26 cellular contexts compared by ENCODE assay signal in genomic region chr6:44291841-44292240, GRCh38. TPM values are rescaled to one million over a fixed set of nuclear protein-coding genes. Genes with fewer than 3 reads are reported as not detected.
DNase-seq lines count a peak whose midpoint lies in the region; ATAC-seq, FAIRE-seq and TF ChIP-seq lines count a peak whose summit lies in the region.
"Had no signal": no experiment of that assay in that cellular context is flagged by ENCODE, and none has a peak within 500 bp of the region (broad histone marks: within the 10 kb centered on the region; RNA-seq: fewer than 3 reads in every experiment).

No MANE protein-coding gene starts in this region.

- no peak overlapping the region for H3K18ac ChIP-seq in H1 (ENCODE audit: extremely low read depth, low read length)

- DNase-seq in RWPE2 (ENCODE audit: low spot score) (no peak), WERI-Rb-1 (peak; percentile 19), H1 (ENCODE audit: low read depth in 1 of 2, low spot score in 2 of 2) (no peak), occipital lobe (lab: John Stamatoyannopoulos, UW) (no peak), Right ventricle myocardium superior (no peak)
- DNase-seq: AML-193; CD4-positive, alpha-beta T cell; HFFc6; Kasumi-1; NCI-H1105; NCI-H1436 treated with DMSO at 0.1 percent for 48 hours; NCI-H187 treated with DMSO at 0.1 percent for 48 hours; NCI-H2107; NCI-H524; NCI-H774; PC-9; SHP77 had no signal

- no peak overlapping the region for H2BK20ac ChIP-seq in H1 (ENCODE audit: low read length)

- CTCF ChIA-PET in H1 (lab: Charles Lee; ENCODE audit: partially characterized antibody) = interaction anchor here (0.8 to 6.2 kb wide), 10 partner anchors 8 to 47 kb away, joined by 3 to 69 read pairs (median 4); partner anchors contain the start of gene AARS2

- no peak overlapping the region for H4K5ac ChIP-seq in H1 (ENCODE audit: insufficient read length, low read depth, low read length)

- WGBS in H1 (ENCODE audit: extremely low coverage in 1 of 2, insufficient coverage in 1 of 2, insufficient read length in 1 of 2, insufficient replicate concordance in 2 of 2, low coverage in 1 of 2, low lambda C conversion rate in 2 of 2, missing lambda C conversion rate in 1 of 2), 2 experiments = 92% methylated on average over 3 of the region's 4 CpGs; no CpG with 5 or more reads in 1 of the 2 experiments

- 0 out of 2 replicates have a peak, but pooled peaks cover 2% of the 10 kb centered on the region for H3K23me2 ChIP-seq in H1 (ENCODE audit: low read depth, low read length)

- no peak overlapping the region for H2AK5ac ChIP-seq in H1 (ENCODE audit: low read depth, low read length)

- no peaks in the 10 kb centered on the region for H3K9me3 ChIP-seq in RWPE2 (ENCODE audit: severe bottlenecking)
- no peaks in the 10 kb centered on the region for H3K9me3 ChIP-seq in WERI-Rb-1 (ENCODE audit: severe bottlenecking)
- H3K9me3 ChIP-seq in H1 (ENCODE audit: insufficient read depth in 2 of 2, low read depth in 1 of 2, low read length in 1 of 2) = no peaks in the 10 kb centered on the region
- H3K9me3 ChIP-seq: A549; BLaER1 treated with 17β-estradiol and CSF1 and Interleukin-3, amounts not matched to agents 10 nM and 100 nM; HAP-1 had no signal

- no peak overlapping the region for H3K14ac ChIP-seq in H1 (ENCODE audit: insufficient read length)

- H3K27me3 ChIP-seq in RWPE2 (ENCODE audit: insufficient read depth, poor library complexity, severe bottlenecking) = peaks cover 11% of the 10 kb centered on the region
- no peaks in the 10 kb centered on the region for H3K27me3 ChIP-seq in WERI-Rb-1 (ENCODE audit: insufficient read depth, low read depth, severe bottlenecking)
- peaks cover 0 to 20% (median 12%) of the 10 kb centered on the region in 4 experiments; a peak in 6 of 7 replicates for H3K27me3 ChIP-seq in H1 (replicated peaks in 1 of 4; ENCODE audit: control insufficient read depth in 3 of 4, extremely low read depth in 1 of 4, insufficient read depth in 3 of 4, low read length in 3 of 4)

- peak overlapping the region in 1 of 4 experiments; percentile 21; a peak in 1 of 7 replicates for H3K9ac ChIP-seq in H1 (replicated peaks in 1 of 4; ENCODE audit: extremely low read depth in 1 of 4, low read depth in 3 of 4, low read length in 3 of 4)
- H3K9ac ChIP-seq: BLaER1 treated with 17β-estradiol and CSF1 and Interleukin-3, amounts not matched to agents 10 nM and 100 nM had no signal

- no peak for TF ChIP-seq EP300 in H1 (IDR thresholded peaks at IDR 0.05; ENCODE audit: borderline replicate concordance in 1 of 2, low read depth in 2 of 2, low read length in 2 of 2)

- H3K4me3 ChIP-seq in RWPE2 (ENCODE audit: severe bottlenecking) (no peak overlapping the region), WERI-Rb-1 (ENCODE audit: low read depth, low read length) (no peak overlapping the region), H1 (ENCODE audit: extremely low read depth in 1 of 4, insufficient read depth in 2 of 4, low read depth in 3 of 4, low read length in 4 of 4) (no peak overlapping the region)
- H3K4me3 ChIP-seq: A549; BLaER1 treated with 17β-estradiol and CSF1 and Interleukin-3, amounts not matched to agents 10 nM and 100 nM; GM23338; HAP-1; PC-9 had no signal

- TF ChIP-seq CTCF in RWPE2 (IDR thresholded peaks at IDR 0.05; ENCODE audit: poor library complexity, severe bottlenecking) (no peak), WERI-Rb-1 (IDR thresholded peaks at IDR 0.05; ENCODE audit: low read depth, low read length) (no peak), H1 (IDR thresholded peaks at IDR 0.05; ENCODE audit: control extremely low read depth in 1 of 3, insufficient read depth in 1 of 3, low read depth in 1 of 3, low read length in 3 of 3) (no peak)

- no peak overlapping the region for H2BK5ac ChIP-seq in H1 (ENCODE audit: low read depth, low read length)

- H4K20me1 ChIP-seq in H1 (replicated peaks in 1 of 2; ENCODE audit: control insufficient read depth in 1 of 2, insufficient read depth in 2 of 2, low read length in 2 of 2) = no peaks in the 10 kb centered on the region

- H3K27ac ChIP-seq in RWPE2 (ENCODE audit: poor library complexity, severe bottlenecking) (no peak overlapping the region), WERI-Rb-1 (no peak overlapping the region), H1 (ENCODE audit: low read depth, low read length) (no peak overlapping the region), temporal lobe (ENCODE audit: low read depth, low read length) (peak overlapping the region; percentile 61)
- H3K27ac ChIP-seq: A549; BLaER1 treated with 17β-estradiol and CSF1 and Interleukin-3, amounts not matched to agents 10 nM and 100 nM; PC-9 had no signal

- no peak overlapping the region for H3K23ac ChIP-seq in H1 (ENCODE audit: insufficient read length)

- POLR2A ChIA-PET in H1 (lab: Charles Lee; ENCODE audit: partially characterized antibody) = interaction anchor here (0.9 to 3.4 kb wide), 14 partner anchors 10 to 50 kb away, joined by 3 to 16 read pairs (median 4); partner anchors contain the start of genes AARS2, HSP90AB1, SPATS1 and TMEM151B

- no peaks in the 10 kb centered on the region for H3K79me1 ChIP-seq in H1 (ENCODE audit: low read depth, low read length)

- H2BK15ac ChIP-seq in H1 (ENCODE audit: low read length) = peak overlapping the region; percentile 81; the same call in 1 of the 2 replicates

- no peak for TF ChIP-seq POLR2A in H1 (IDR thresholded peaks at IDR 0.05; ENCODE audit: control extremely low read depth in 1 of 2, low read depth in 2 of 2, low read length in 2 of 2)

- no peaks in the 10 kb centered on the region for H3K79me2 ChIP-seq in H1 (ENCODE audit: control insufficient read depth in 1 of 2, insufficient read depth in 2 of 2, low read length in 2 of 2)

- H3K4me1 ChIP-seq in RWPE2 (ENCODE audit: insufficient read depth, poor library complexity, severe bottlenecking) (no peaks in the 10 kb centered on the region), H1 (replicated peaks in 1 of 4; ENCODE audit: control insufficient read depth in 3 of 4, insufficient read depth in 4 of 4, low read length in 3 of 4) (no peaks in the 10 kb centered on the region; a peak in 2 of 7 replicates)
- H3K4me1 ChIP-seq: A549; BLaER1 treated with 17β-estradiol and CSF1 and Interleukin-3, amounts not matched to agents 10 nM and 100 nM; HAP-1 had no signal

- FAIRE-seq in H1 (lab: Jason Lieb, UNC) = no peak
- FAIRE-seq: A549, D721Med, G401.6 had no signal

- ATAC-seq in RWPE2 (ENCODE audit: low read depth) (0 out of 3 replicates have a peak, but pooled peaks have one; percentile 15), Right ventricle myocardium superior (ENCODE audit: poor library complexity) (no peak), HG03196 (IDR thresholded peaks at IDR 0.05; ENCODE audit: unreplicated experiment) (no peak)
- ATAC-seq: GM23338 had no signal

- no peak for TF ChIP-seq RAD21 in H1 (IDR thresholded peaks at IDR 0.05 in 1 of 2, conservative IDR thresholded peaks at IDR 0.05 in 1 of 2; ENCODE audit: low read depth in 2 of 2, low read length in 2 of 2)

- H2BK120ac ChIP-seq in H1 (replicated peaks; ENCODE audit: low read depth, low read length) = no peak overlapping the region

- no peak overlapping the region for H4K91ac ChIP-seq in H1 (replicated peaks; ENCODE audit: insufficient read length, low read length)

- no peak overlapping the region for H4K8ac ChIP-seq in H1 (ENCODE audit: extremely low read depth, insufficient read depth, low read length)

- H3K4ac ChIP-seq in H1 (replicated peaks; ENCODE audit: insufficient read length, low read depth, low read length) = no peak overlapping the region

- 0 out of 2 replicates have a peak overlapping the region, but pooled peaks have one; percentile 27 for H2BK12ac ChIP-seq in H1 (ENCODE audit: low read depth, low read length)

- H3K4me2 ChIP-seq in H1 (ENCODE audit: insufficient read depth in 1 of 2, low read depth in 2 of 2, low read length in 2 of 2) = no peak overlapping the region
- H3K4me2 ChIP-seq: A549; BLaER1 treated with 17β-estradiol and CSF1 and Interleukin-3, amounts not matched to agents 10 nM and 100 nM; GM23338; PC-9 had no signal

- no peak overlapping the region for H3K56ac ChIP-seq in H1 (replicated peaks; ENCODE audit: insufficient read length, low read depth, low read length)

- no peak overlapping the region for H2AFZ ChIP-seq in H1 (ENCODE audit: low read length)
- H2AFZ ChIP-seq: GM23338, PC-9 had no signal

- H3K36me3 ChIP-seq in RWPE2 (ENCODE audit: low read depth) (no peaks in the 10 kb centered on the region), WERI-Rb-1 (no peaks in the 10 kb centered on the region), H1 (ENCODE audit: control insufficient read depth in 2 of 4, insufficient read depth in 4 of 4, low read length in 3 of 4) (no peaks in the 10 kb centered on the region)
- H3K36me3 ChIP-seq: BLaER1 treated with 17β-estradiol and CSF1 and Interleukin-3, amounts not matched to agents 10 nM and 100 nM; HAP-1 had no signal

- intact Hi-C loops in Right ventricle myocardium superior (cut with DNase I) = no loop called here

RNA-seq across cellular contexts. Expression of gene AARS2, which starts 21.3 kb away (rescaled TPM):
- total RNA-seq in H1 (2021; fragmentation: NEBNext Ultra II Directional; extraction: Animal tissue kit (Norgen Biotek cat#: 25700)) = 19.9 and 20.4 TPM in 2 replicates
- 8.6 and 12.8 TPM in 2 replicates for polyA plus RNA-seq in H1 (2011; rRNA removed)
- polyA plus RNA-seq in H1 (2011; cell fraction: cytosol; rRNA removed) = 15.4 TPM
- 34.1 TPM for polyA plus RNA-seq in H1 (2011; cell fraction: nucleus; rRNA removed)
- 8.9 to 18.6 TPM (median 15.1 TPM) in 4 replicates for polyA plus RNA-seq in H1 (2012, experiment 1 of 2)
- polyA plus RNA-seq in H1 (2012, experiment 2 of 2) = 6.4 TPM
- polyA plus RNA-seq in H1 (2013, experiment 1 of 2) = 9.5 TPM
- polyA plus RNA-seq in H1 (2013, experiment 2 of 2) = 7.9 TPM
- 17.7 and 19.9 TPM in 2 replicates for polyA minus RNA-seq in H1 (2011; rRNA and poly(A)+ RNA removed)
- polyA minus RNA-seq in H1 (2011; cell fraction: cytosol; rRNA and poly(A)+ RNA removed) = 14.2 TPM
- polyA minus RNA-seq in H1 (2011; cell fraction: nucleus; rRNA and poly(A)+ RNA removed) = 37.3 TPM
- total RNA-seq in temporal lobe (10.6 TPM), occipital lobe (14.5 TPM), Right ventricle myocardium superior (10.7 TPM)

RNA-seq across cellular contexts. Expression of gene TMEM151B, which starts 21.6 kb away (rescaled TPM):
- total RNA-seq in H1 (2021; fragmentation: NEBNext Ultra II Directional; extraction: Animal tissue kit (Norgen Biotek cat#: 25700)) = 15.5 and 15.7 TPM in 2 replicates
- 8.0 and 11.6 TPM in 2 replicates for polyA plus RNA-seq in H1 (2011; rRNA removed)
- polyA plus RNA-seq in H1 (2011; cell fraction: cytosol; rRNA removed) = 9.9 TPM
- 22.6 TPM for polyA plus RNA-seq in H1 (2011; cell fraction: nucleus; rRNA removed)
- 10.2 to 14.9 TPM (median 13.2 TPM) in 4 replicates for polyA plus RNA-seq in H1 (2012, experiment 1 of 2)
- polyA plus RNA-seq in H1 (2012, experiment 2 of 2) = 12.1 TPM
- polyA plus RNA-seq in H1 (2013, experiment 1 of 2) = 7.8 TPM
- polyA plus RNA-seq in H1 (2013, experiment 2 of 2) = 7.7 TPM
- 8.8 and 10.7 TPM in 2 replicates for polyA minus RNA-seq in H1 (2011; rRNA and poly(A)+ RNA removed)
- 6.5 TPM for polyA minus RNA-seq in H1 (2011; cell fraction: cytosol; rRNA and poly(A)+ RNA removed)
- 6.2 TPM for polyA minus RNA-seq in H1 (2011; cell fraction: nucleus; rRNA and poly(A)+ RNA removed)
- total RNA-seq in temporal lobe = 44.5 TPM
- 53.5 TPM for total RNA-seq in occipital lobe
- total RNA-seq in Right ventricle myocardium superior = not detected
- total RNA-seq: CD4-positive, alpha-beta T cell; HFFc6; M059J; PC-9 had no signal

RNA-seq across cellular contexts. Expression of gene NFKBIE, which starts 26.5 kb away (rescaled TPM):
- 10.8 and 13.5 TPM in 2 replicates for total RNA-seq in H1 (2021; fragmentation: NEBNext Ultra II Directional; extraction: Animal tissue kit (Norgen Biotek cat#: 25700))
- polyA plus RNA-seq in H1 (2011; rRNA removed) = 19.2 and 22.9 TPM in 2 replicates
- 18.8 TPM for polyA plus RNA-seq in H1 (2011; cell fraction: cytosol; rRNA removed)
- polyA plus RNA-seq in H1 (2011; cell fraction: nucleus; rRNA removed) = 14.3 TPM
- 12.7 to 17.1 TPM (median 13.6 TPM) in 4 replicates for polyA plus RNA-seq in H1 (2012, experiment 1 of 2)
- polyA plus RNA-seq in H1 (2012, experiment 2 of 2) = 17.0 TPM
- polyA plus RNA-seq in H1 (2013, experiment 1 of 2) = 6.2 TPM
- 7.5 TPM for polyA plus RNA-seq in H1 (2013, experiment 2 of 2)
- polyA minus RNA-seq in H1 (2011; rRNA and poly(A)+ RNA removed) = 7.0 and 9.3 TPM in 2 replicates
- polyA minus RNA-seq in H1 (2011; cell fraction: cytosol; rRNA and poly(A)+ RNA removed) = 7.8 TPM
- polyA minus RNA-seq in H1 (2011; cell fraction: nucleus; rRNA and poly(A)+ RNA removed) = 12.2 TPM
- total RNA-seq in temporal lobe = 8.1 TPM
- 7.8 TPM for total RNA-seq in occipital lobe
- total RNA-seq in Right ventricle myocardium superior = 3.7 TPM

RNA-seq across cellular contexts. Expression of gene SLC35B2, which starts 34.5 kb away (rescaled TPM):
- total RNA-seq in H1 (2021; fragmentation: NEBNext Ultra II Directional; extraction: Animal tissue kit (Norgen Biotek cat#: 25700)) = 29.5 and 32.3 TPM in 2 replicates
- 65.0 and 73.7 TPM in 2 replicates for polyA plus RNA-seq in H1 (2011; rRNA removed)
- polyA plus RNA-seq in H1 (2011; cell fraction: cytosol; rRNA removed) = 49.6 TPM
- polyA plus RNA-seq in H1 (2011; cell fraction: nucleus; rRNA removed) = 90.4 TPM
- polyA plus RNA-seq in H1 (2012, experiment 1 of 2) = 26.2 to 41.2 TPM (median 36.7 TPM) in 4 replicates
- 48.9 TPM for polyA plus RNA-seq in H1 (2012, experiment 2 of 2)
- polyA plus RNA-seq in H1 (2013, experiment 1 of 2) = 43.7 TPM
- polyA plus RNA-seq in H1 (2013, experiment 2 of 2) = 43.6 TPM
- 48.1 and 49.1 TPM in 2 replicates for polyA minus RNA-seq in H1 (2011; rRNA and poly(A)+ RNA removed)
- polyA minus RNA-seq in H1 (2011; cell fraction: cytosol; rRNA and poly(A)+ RNA removed) = 21.4 TPM
- 25.3 TPM for polyA minus RNA-seq in H1 (2011; cell fraction: nucleus; rRNA and poly(A)+ RNA removed)
- total RNA-seq in temporal lobe (23.8 TPM), occipital lobe (33.1 TPM), Right ventricle myocardium superior (19.4 TPM)

RNA-seq across cellular contexts. Expression of gene HSP90AB1, which starts 44.9 kb away (rescaled TPM):
- total RNA-seq in H1 (2021; fragmentation: NEBNext Ultra II Directional; extraction: Animal tissue kit (Norgen Biotek cat#: 25700)) = 2,224 and 2,297 TPM in 2 replicates
- polyA plus RNA-seq in H1 (2011; rRNA removed) = 1,244 and 1,564 TPM in 2 replicates
- 1,987 TPM for polyA plus RNA-seq in H1 (2011; cell fraction: cytosol; rRNA removed)
- 1,165 TPM for polyA plus RNA-seq in H1 (2011; cell fraction: nucleus; rRNA removed)
- 2,191 to 2,644 TPM (median 2,404 TPM) in 4 replicates for polyA plus RNA-seq in H1 (2012, experiment 1 of 2)
- polyA plus RNA-seq in H1 (2012, experiment 2 of 2) = 384 TPM
- polyA plus RNA-seq in H1 (2013, experiment 1 of 2) = 1,706 TPM
- 1,654 TPM for polyA plus RNA-seq in H1 (2013, experiment 2 of 2)
- polyA minus RNA-seq in H1 (2011; rRNA and poly(A)+ RNA removed) = 1,724 and 1,899 TPM in 2 replicates
- polyA minus RNA-seq in H1 (2011; cell fraction: cytosol; rRNA and poly(A)+ RNA removed) = 850 TPM
- 610 TPM for polyA minus RNA-seq in H1 (2011; cell fraction: nucleus; rRNA and poly(A)+ RNA removed)
- total RNA-seq in temporal lobe (440 TPM), occipital lobe (440 TPM), Right ventricle myocardium superior (853 TPM)

Comparison
In these comparisons a context has a peak if more than half of its experiments do, and no peak if none do; other contexts are left out.
1. RNA of gene TMEM151B, which starts 21.6 kb away (total RNA-seq): 53.5 TPM in occipital lobe (single experiment), 44.5 TPM in temporal lobe (single experiment) and 15.5 to 15.7 TPM in H1; not detected in Right ventricle myocardium superior (single experiment); every median in the first group is over 10 times any median in the second.